18 cellular contexts compared by ENCODE assay signal in the genomic region with DNA sequence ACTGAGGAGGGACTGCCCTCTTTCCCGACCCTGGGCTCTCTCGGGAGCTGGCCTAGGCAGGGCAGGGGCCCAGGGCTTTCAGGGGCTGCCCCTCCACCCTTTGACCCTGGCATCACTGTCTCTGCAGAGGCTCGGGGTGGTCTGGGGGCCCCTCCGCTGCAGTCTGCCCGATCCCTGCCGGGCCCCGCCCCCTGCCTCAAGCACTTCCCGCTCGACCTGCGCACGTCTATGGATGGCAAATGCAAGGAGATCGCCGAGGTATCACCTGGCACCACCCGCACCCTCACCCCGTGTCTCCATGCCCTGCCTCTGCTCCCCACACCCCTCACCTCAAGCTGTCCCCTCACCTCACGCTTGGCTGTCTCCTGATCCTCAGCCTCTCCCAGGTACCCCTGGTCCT. TPM values are rescaled to one million over a fixed set of nuclear protein-coding genes. Genes with fewer than 3 reads are reported as not detected.
DNase-seq lines count a peak whose midpoint lies in the region; ATAC-seq and TF ChIP-seq lines count a peak whose summit lies in the region.
"Had no signal": no experiment of that assay in that cellular context is flagged by ENCODE, and none has a peak within 500 bp of the region (broad histone marks: within the 10 kb centered on the region; RNA-seq: fewer than 3 reads in every experiment).

No MANE protein-coding gene starts in this region.

- H3K4me1 ChIP-seq in PC-3 (ENCODE audit: insufficient read depth, low read length): peaks cover 9% of the 10 kb centered on the region
- H3K4me1 ChIP-seq: psoas muscle had no signal

- H3K79me2 ChIP-seq in PC-3 (ENCODE audit: low read length): peaks cover 46% of the 10 kb centered on the region

- H3K27me3 ChIP-seq in PC-3 (ENCODE audit: low read length): no peaks in the 10 kb centered on the region
- H3K27me3 ChIP-seq: gastroesophageal sphincter, Peyer's patch had no signal

- H2AFZ ChIP-seq in PC-3 (ENCODE audit: low read length): no peak overlapping the region
- H2AFZ ChIP-seq: GM23248 had no signal

- intact Hi-C loops in activated CD8-positive, alpha-beta T cell treated with anti-CD3 and anti-CD28 coated beads for 36 hours (cut with micrococcal nuclease): no loop called here
- intact Hi-C loops in PC-3 (cut with micrococcal nuclease): no loop called here

- no peak for ATAC-seq in activated naive CD8-positive, alpha-beta T cell treated with anti-CD3 and anti-CD28 coated beads, Interleukin-2, amount 50 U/mL, for 24 hours
- ATAC-seq in activated CD8-positive, alpha-beta T cell treated with anti-CD3 and anti-CD28 coated beads for 36 hours: no peak
- ATAC-seq in PC-3 (no peak), HG03025 (IDR thresholded peaks at IDR 0.05; ENCODE audit: low FRiP score, unreplicated experiment) (no peak)
- ATAC-seq: activated CD4-positive, alpha-beta T cell treated with anti-CD3 and anti-CD28 coated beads for 36 hours; gastroesophageal sphincter; mucosa of descending colon; psoas muscle had no signal

- H3K9ac ChIP-seq in PC-3 (ENCODE audit: low read length): no peak overlapping the region

- no peaks in the 10 kb centered on the region for H3K9me2 ChIP-seq in PC-3 (replicated peaks; ENCODE audit: low read length)

- no TSS peak for BruUV-seq in PC-3 (replicated peaks; lab: Mats Ljungman, UMichigan)

- no peak for DNase-seq in activated naive CD8-positive, alpha-beta T cell treated with anti-CD3 and anti-CD28 coated beads, Interleukin-2, amount 50 U/mL, for 24 hours
- DNase-seq in activated CD8-positive, alpha-beta T cell treated with anti-CD3 and anti-CD28 coated beads for 36 hours: no peak
- DNase-seq in type B pancreatic cell (ENCODE audit: extremely low spot score, unreplicated experiment) (peak; percentile 60), PC-3 (no peak)
- DNase-seq: activated CD4-positive, alpha-beta T cell treated with anti-CD3 and anti-CD28 coated beads for 36 hours; activated gamma-delta T cell; GM23248; stimulated activated CD4-positive, alpha-beta T cell treated with anti-CD3 and anti-CD28 coated beads, Interleukin-1b, Interleukin-23, amount 100 ng/mL, for 48 hours had no signal

- H3K4me1 Mint-ChIP-seq in activated naive CD8-positive, alpha-beta T cell (ENCODE audit: low read depth): peaks cover 33% of the 10 kb centered on the region
- peaks cover 33% of the 10 kb centered on the region for H3K4me1 Mint-ChIP-seq in activated naive CD8-positive, alpha-beta T cell treated with anti-CD3 and anti-CD28 coated beads, Interleukin-2, amount 50 U/mL, for 24 hours
- peaks cover 29% of the 10 kb centered on the region for H3K4me1 Mint-ChIP-seq in activated CD8-positive, alpha-beta T cell treated with anti-CD3 and anti-CD28 coated beads for 36 hours (ENCODE audit: low read depth)
- peaks cover 24% of the 10 kb centered on the region for H3K4me1 Mint-ChIP-seq in type B pancreatic cell (ENCODE audit: unreplicated experiment)

- no peaks in the 10 kb centered on the region for H3K9me3 ChIP-seq in PC-3 (ENCODE audit: low read length)
- H3K9me3 ChIP-seq: gastroesophageal sphincter, mucosa of descending colon, Peyer's patch, psoas muscle had no signal

- no peak overlapping the region for H3K4me3 ChIP-seq in PC-3 (ENCODE audit: low read length)
- H3K4me3 ChIP-seq: GM23248, mucosa of descending colon, Peyer's patch, psoas muscle had no signal

- POLR2A ChIA-PET in activated CD8-positive, alpha-beta T cell treated with anti-CD3 and anti-CD28 coated beads for 36 hours (lab: Charles Lee): interaction anchor here (1.3 to 2.1 kb wide), 2 partner anchors 13 to 77 kb away, joined by 5 to 10 read pairs; a partner anchor contains a TSS
- POLR2A ChIA-PET in PC-3 (lab: Charles Lee; ENCODE audit: unreplicated experiment): no interaction called here

- H3F3A ChIP-seq in PC-3 (ENCODE audit: low read length, unreplicated experiment): no peaks in the 10 kb centered on the region

- no peak overlapping the region for H3K4me3 Mint-ChIP-seq in activated naive CD8-positive, alpha-beta T cell
- no peak overlapping the region for H3K4me3 Mint-ChIP-seq in activated naive CD8-positive, alpha-beta T cell treated with anti-CD3 and anti-CD28 coated beads, Interleukin-2, amount 50 U/mL, for 24 hours
- H3K4me3 Mint-ChIP-seq in activated CD8-positive, alpha-beta T cell treated with anti-CD3 and anti-CD28 coated beads for 36 hours: no peak overlapping the region
- H3K4me3 Mint-ChIP-seq in type B pancreatic cell: no peak overlapping the region
- H3K4me3 Mint-ChIP-seq: activated CD4-positive, alpha-beta T cell treated with anti-CD3 and anti-CD28 coated beads for 36 hours had no signal

- CTCF ChIA-PET in activated CD8-positive, alpha-beta T cell treated with anti-CD3 and anti-CD28 coated beads for 36 hours (lab: Charles Lee): interaction anchor here (0.8 to 3.6 kb wide), 4 partner anchors 10 to 80 kb away, joined by 3 to 23 read pairs (median 12); no protein-coding TSS in a partner anchor
- CTCF ChIA-PET in PC-3 (lab: Charles Lee): no interaction called here

- no peaks in the 10 kb centered on the region for H3K9me3 Mint-ChIP-seq in activated naive CD8-positive, alpha-beta T cell (ENCODE audit: low read depth)
- no peaks in the 10 kb centered on the region for H3K9me3 Mint-ChIP-seq in activated naive CD8-positive, alpha-beta T cell treated with anti-CD3 and anti-CD28 coated beads, Interleukin-2, amount 50 U/mL, for 24 hours
- H3K9me3 Mint-ChIP-seq in activated CD8-positive, alpha-beta T cell treated with anti-CD3 and anti-CD28 coated beads for 36 hours: no peaks in the 10 kb centered on the region
- no peaks in the 10 kb centered on the region for H3K9me3 Mint-ChIP-seq in type B pancreatic cell
- H3K9me3 Mint-ChIP-seq: T-helper 1 cell treated with Interleukin-12 subunit alpha and Interleukin-12 subunit beta and Interleukin-4 antibody, amounts not matched to agents 30 μg/mL and 1 μg/mL, for 36 hours had no signal

- peaks cover 9% of the 10 kb centered on the region for H4K20me1 ChIP-seq in PC-3 (ENCODE audit: low read length)

- no peaks in the 10 kb centered on the region for H3K36me3 Mint-ChIP-seq in activated naive CD8-positive, alpha-beta T cell
- H3K36me3 Mint-ChIP-seq in activated naive CD8-positive, alpha-beta T cell treated with anti-CD3 and anti-CD28 coated beads, Interleukin-2, amount 50 U/mL, for 24 hours (ENCODE audit: low read depth): peaks cover 20% of the 10 kb centered on the region
- peaks cover 30% of the 10 kb centered on the region for H3K36me3 Mint-ChIP-seq in activated CD8-positive, alpha-beta T cell treated with anti-CD3 and anti-CD28 coated beads for 36 hours (ENCODE audit: low read depth)
- peaks cover 4% of the 10 kb centered on the region for H3K36me3 Mint-ChIP-seq in type B pancreatic cell

- peaks cover 19% of the 10 kb centered on the region for H3K36me3 ChIP-seq in PC-3 (ENCODE audit: low read depth, low read length)

- no peak overlapping the region for H3K4me2 ChIP-seq in PC-3 (ENCODE audit: low read length)

- H3K27ac ChIP-seq in PC-3 (ENCODE audit: low read length): no peak overlapping the region
- H3K27ac ChIP-seq: GM23248, psoas muscle had no signal

- TF ChIP-seq CTCF in activated CD8-positive, alpha-beta T cell treated with anti-CD3 and anti-CD28 coated beads for 36 hours (IDR thresholded peaks at IDR 0.05): no peak
- TF ChIP-seq CTCF in type B pancreatic cell (conservative IDR thresholded peaks at IDR 0.05) (no peak), PC-3 (conservative IDR thresholded peaks at IDR 0.05; ENCODE audit: low read depth, low read length) (no peak)

- no peaks in the 10 kb centered on the region for H3K27me3 Mint-ChIP-seq in activated naive CD8-positive, alpha-beta T cell
- no peaks in the 10 kb centered on the region for H3K27me3 Mint-ChIP-seq in activated naive CD8-positive, alpha-beta T cell treated with anti-CD3 and anti-CD28 coated beads, Interleukin-2, amount 50 U/mL, for 24 hours
- H3K27me3 Mint-ChIP-seq in activated CD8-positive, alpha-beta T cell treated with anti-CD3 and anti-CD28 coated beads for 36 hours: no peaks in the 10 kb centered on the region
- no peaks in the 10 kb centered on the region for H3K27me3 Mint-ChIP-seq in type B pancreatic cell
- H3K27me3 Mint-ChIP-seq: activated CD4-positive, alpha-beta T cell treated with anti-CD3 and anti-CD28 coated beads for 36 hours had no signal

- H3K27ac Mint-ChIP-seq in activated naive CD8-positive, alpha-beta T cell: peak overlapping the region; percentile 43
- H3K27ac Mint-ChIP-seq in activated naive CD8-positive, alpha-beta T cell treated with anti-CD3 and anti-CD28 coated beads, Interleukin-2, amount 50 U/mL, for 24 hours: no peak overlapping the region
- H3K27ac Mint-ChIP-seq in activated CD8-positive, alpha-beta T cell treated with anti-CD3 and anti-CD28 coated beads for 36 hours: peak overlapping the region; percentile 59
- H3K27ac Mint-ChIP-seq in type B pancreatic cell: peak overlapping the region; percentile 48

RNA-seq across cellular contexts. Expression of a gene that starts 5.5 kb away (rescaled TPM):
- 100 to 1,000 TPM; 107 to 119 TPM for total RNA-seq in activated CD8-positive, alpha-beta T cell treated with anti-CD3 and anti-CD28 coated beads for 36 hours
- total RNA-seq in type B pancreatic cell (ENCODE audit: low replicate concordance): 71.1 and 105 TPM in 2 replicates
- 75.3 and 128 TPM in 2 replicates for total RNA-seq in PC-3 (2014; rRNA removed)

RNA-seq across cellular contexts. Expression of a gene that starts 5.8 kb away (rescaled TPM):
- total RNA-seq in activated CD8-positive, alpha-beta T cell treated with anti-CD3 and anti-CD28 coated beads for 36 hours: under 1 TPM; 0.81 to 0.88 TPM
- not detected in 2 replicates for total RNA-seq in type B pancreatic cell (ENCODE audit: low replicate concordance)
- total RNA-seq in PC-3 (2014; rRNA removed): 0.29 and 0.69 TPM in 2 replicates
- total RNA-seq: cardiac septum, gastroesophageal sphincter, GM23248, kidney epithelial cell, mucosa of descending colon, NCI-H460, Peyer's patch, psoas muscle had no signal

RNA-seq across cellular contexts. Expression of a gene that starts 30.7 kb away (rescaled TPM):
- 10 to 100 TPM in 1 of 2 experiments, 1 to 10 TPM in 1; 8.3 to 10.5 TPM for total RNA-seq in activated CD8-positive, alpha-beta T cell treated with anti-CD3 and anti-CD28 coated beads for 36 hours
- 37.5 and 42.2 TPM in 2 replicates for total RNA-seq in type B pancreatic cell (ENCODE audit: low replicate concordance)
- total RNA-seq in PC-3 (2014; rRNA removed): 24.0 and 25.9 TPM in 2 replicates

RNA-seq across cellular contexts. Expression of a gene that starts 42.7 kb away (rescaled TPM):
- total RNA-seq in activated CD8-positive, alpha-beta T cell treated with anti-CD3 and anti-CD28 coated beads for 36 hours: 10 to 100 TPM; 13.6 to 16.2 TPM
- total RNA-seq in type B pancreatic cell (ENCODE audit: low replicate concordance): 26.8 and 75.6 TPM in 2 replicates
- 29.0 and 38.6 TPM in 2 replicates for total RNA-seq in PC-3 (2014; rRNA removed)
